ENCODE assay signal across 8 cellular contexts in the genomic region with DNA sequence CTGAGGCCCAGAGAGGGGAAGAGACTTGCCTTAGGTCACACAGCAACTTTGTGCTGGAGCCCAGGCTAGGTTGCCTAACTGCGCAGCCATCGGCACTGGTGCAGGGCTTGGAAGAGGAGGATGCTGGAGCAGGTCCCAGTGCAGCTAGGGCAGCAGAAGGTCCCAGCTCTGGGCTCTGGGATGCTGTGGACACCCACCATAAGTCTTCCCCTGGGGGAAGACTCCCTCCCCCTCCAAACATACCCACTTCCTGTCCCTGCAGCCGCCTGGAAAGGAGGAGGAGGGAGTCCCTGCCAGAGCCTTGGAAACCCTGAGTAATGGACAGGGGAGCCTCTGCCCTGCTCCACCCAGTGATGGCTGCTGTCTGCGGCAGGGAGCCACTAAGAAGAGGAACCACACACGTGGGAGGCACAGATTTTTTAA.
DNase-seq lines count a peak whose midpoint lies in the region; ATAC-seq and TF ChIP-seq lines count a peak whose summit lies in the region.

No MANE protein-coding gene starts in this region.

- H4K8ac ChIP-seq in neuronal stem cell (ENCODE audit: low read depth, low read length): no peak overlapping the region

- no peak overlapping the region for H3K14ac ChIP-seq in neuronal stem cell (ENCODE audit: low read length)

- no peak for ATAC-seq in HG02588 (IDR thresholded peaks at IDR 0.05; ENCODE audit: unreplicated experiment)
- no peak for ATAC-seq in HG03442 (IDR thresholded peaks at IDR 0.05; ENCODE audit: unreplicated experiment)

- no peak overlapping the region for H3K9ac ChIP-seq in neuronal stem cell (ENCODE audit: low read depth, low read length, poor library complexity)

- H3K9me3 ChIP-seq in neuronal stem cell (replicated peaks in 1 of 2; ENCODE audit: control insufficient read depth in 2 of 2, insufficient read depth in 1 of 2, low read depth in 1 of 2, low read length in 2 of 2): peaks cover 0 to 3% of the 10 kb centered on the region in 2 donors
- no peaks in the 10 kb centered on the region for H3K9me3 ChIP-seq in WERI-Rb-1 (ENCODE audit: severe bottlenecking)

- H3K4ac ChIP-seq in neuronal stem cell (ENCODE audit: low read length): no peak overlapping the region

- no peak overlapping the region for H2BK120ac ChIP-seq in neuronal stem cell (ENCODE audit: low read depth, low read length)

- TF ChIP-seq CTCF in chondrocyte (IDR thresholded peaks at IDR 0.05): no peak
- no peak for TF ChIP-seq CTCF in WERI-Rb-1 (IDR thresholded peaks at IDR 0.05; ENCODE audit: low read depth, low read length)
- no peak for TF ChIP-seq CTCF in GM20000 (IDR thresholded peaks at IDR 0.05; ENCODE audit: extremely low read depth, missing control alignments)

- no peak overlapping the region for H3K27ac Mint-ChIP-seq in chondrocyte (ENCODE audit: unreplicated experiment)

- H3K27ac ChIP-seq in neuronal stem cell (replicated peaks; ENCODE audit: low read length) (no peak overlapping the region), WERI-Rb-1 (no peak overlapping the region)

- no peak overlapping the region for H4K91ac ChIP-seq in neuronal stem cell (ENCODE audit: low read depth, low read length, poor library complexity)

- H2BK15ac ChIP-seq in neuronal stem cell (ENCODE audit: low read length): no peak overlapping the region

- H2BK5ac ChIP-seq in neuronal stem cell (ENCODE audit: low read length): no peak overlapping the region

- peaks cover 2% of the 10 kb centered on the region for H3K27me3 Mint-ChIP-seq in chondrocyte (ENCODE audit: low read depth)

- no peak overlapping the region for H3K23ac ChIP-seq in neuronal stem cell (ENCODE audit: low read depth, low read length, poor library complexity)

- H2BK12ac ChIP-seq in neuronal stem cell (ENCODE audit: low read length): no peak overlapping the region

- no peaks in the 10 kb centered on the region for H3K79me1 ChIP-seq in neuronal stem cell (ENCODE audit: low read depth, low read length)

- H3K4me3 Mint-ChIP-seq in chondrocyte (ENCODE audit: unreplicated experiment): peak overlapping the region; percentile 41

- H3K36me3 Mint-ChIP-seq in chondrocyte (ENCODE audit: low read depth): no peaks in the 10 kb centered on the region

- peak overlapping the region; percentile 20 for H3K18ac ChIP-seq in neuronal stem cell (ENCODE audit: low read length)

- no CpG with 5 or more reads among the region's 5 CpGs for WGBS in neuronal stem cell (ENCODE audit: extremely low coverage in 2 of 2, insufficient read length in 2 of 2, insufficient replicate concordance in 1 of 2), 2 donors

- H3K4me1 Mint-ChIP-seq in chondrocyte (ENCODE audit: low read depth): peaks cover 24% of the 10 kb centered on the region

- H3K4me3 ChIP-seq in neuronal stem cell (ENCODE audit: low read length in 2 of 2) (no peak overlapping the region), WERI-Rb-1 (ENCODE audit: low read depth, low read length) (no peak overlapping the region)

- no peak overlapping the region for H2AK5ac ChIP-seq in neuronal stem cell (ENCODE audit: low read depth, low read length)

- H2AFZ ChIP-seq in neuronal stem cell (ENCODE audit: low read length): no peak overlapping the region

- no peaks in the 10 kb centered on the region for H3K9me3 Mint-ChIP-seq in chondrocyte (ENCODE audit: low read depth)

- no peaks in the 10 kb centered on the region for H3K36me3 ChIP-seq in neuronal stem cell (replicated peaks in 1 of 2; ENCODE audit: control insufficient read depth in 2 of 2, insufficient read depth in 2 of 2, low read length in 2 of 2)
- H3K36me3 ChIP-seq in WERI-Rb-1: no peaks in the 10 kb centered on the region

- H3K4me1 ChIP-seq in neuronal stem cell (ENCODE audit: control insufficient read depth in 2 of 2, insufficient read depth in 1 of 2, low read depth in 1 of 2, low read length in 2 of 2): peaks cover 4 to 23% of the 10 kb centered on the region in 2 donors

- no peak overlapping the region for H3K4me2 ChIP-seq in neuronal stem cell (ENCODE audit: insufficient read depth, low read length, poor library complexity, severe bottlenecking)

- H3K27me3 ChIP-seq in neuronal stem cell (ENCODE audit: control insufficient read depth in 3 of 3, insufficient read depth in 3 of 3, low read depth in 1 of 3, low read length in 3 of 3) (peaks cover 7 to 71% (median 54%) of the 10 kb centered on the region in 3 experiments), WERI-Rb-1 (ENCODE audit: insufficient read depth, low read depth, severe bottlenecking) (no peaks in the 10 kb centered on the region)

- DNase-seq in EH (ENCODE audit: low read depth): peak; percentile 85
- DNase-seq in NCI-H226: peak; percentile 55
- no peak for DNase-seq in chondrocyte (ENCODE audit: low spot score)
- DNase-seq in neuronal stem cell (ENCODE audit: low spot score): no peak
- no peak for DNase-seq in WERI-Rb-1
- no peak for DNase-seq in GM20000 (ENCODE audit: low spot score)

Comparison
In these comparisons a context has a peak if more than half of its experiments do, and no peak if none do; other contexts are left out.
1. DNase-seq: peak in EH (single experiment) and NCI-H226 (single experiment); none in chondrocyte (single experiment), neuronal stem cell (single experiment), WERI-Rb-1 (single experiment) and GM20000 (single experiment).